1 cellular context compared by ENCODE assay signal in the genomic region with DNA sequence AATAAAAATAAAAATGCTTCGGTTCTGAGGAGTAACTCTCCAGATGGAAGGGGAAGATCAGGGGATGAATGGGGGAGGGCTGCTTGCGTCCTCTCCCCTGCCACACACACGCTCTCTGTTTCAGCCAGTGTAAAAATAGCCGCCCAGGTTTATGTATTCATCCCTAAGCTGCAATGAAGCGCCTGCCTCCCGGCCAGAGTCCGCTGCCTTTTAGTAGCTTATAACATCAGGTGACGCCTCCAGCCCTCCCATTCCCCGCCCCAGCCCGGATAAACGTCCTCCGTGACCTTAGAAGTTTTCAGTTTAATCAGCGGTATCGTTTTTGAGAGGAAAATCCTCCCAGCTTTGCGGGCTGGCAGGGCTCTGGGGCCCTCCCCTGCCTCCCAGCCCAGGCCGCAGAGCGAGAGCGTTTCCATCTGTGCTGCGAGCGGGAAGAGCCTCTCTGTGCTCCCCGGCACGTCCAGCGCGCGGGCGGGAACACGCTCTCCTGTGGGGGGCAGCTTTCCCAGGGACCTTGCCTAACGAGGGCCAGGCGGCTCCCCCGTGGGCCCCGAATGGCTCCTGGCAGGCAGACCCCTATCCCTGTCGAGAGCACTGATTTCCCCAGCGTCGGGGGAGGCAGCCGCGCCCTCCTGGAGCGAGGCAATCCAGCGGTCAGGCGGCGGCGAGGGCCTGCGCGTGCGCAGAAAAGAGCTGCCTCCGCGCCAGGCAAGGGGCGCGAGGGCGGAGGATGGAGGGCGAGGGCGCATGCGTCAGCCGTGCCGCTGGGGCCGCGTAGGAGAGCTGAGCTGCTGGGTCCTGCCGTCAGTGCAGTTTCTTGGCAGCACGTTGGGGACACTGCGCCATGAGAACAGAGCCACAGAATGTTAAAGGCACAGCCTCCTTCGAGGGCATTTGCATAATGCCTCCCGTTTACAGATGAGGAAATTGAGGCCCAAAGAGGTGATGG.
A peak's percentile ranks its signal among the peaks of the same experiment; 100 is the strongest.
TF ChIP-seq lines count a peak whose summit lies in the region.

No MANE protein-coding gene starts in this region.

TF ChIP-seq in K562, 482 proteins besides CTCF, POLR2A, EP300 and RAD21 (continued from another document and continues in another):
- TF ChIP-seq POU5F1 (IDR thresholded peaks at IDR 0.05; ENCODE audit: borderline replicate concordance, low read depth, low read length, partially characterized antibody) = peak; percentile 41
- TF ChIP-seq KDM1A (IDR thresholded peaks at IDR 0.05) = peak; percentile 96 to 98
- TF ChIP-seq, protein P1, sequence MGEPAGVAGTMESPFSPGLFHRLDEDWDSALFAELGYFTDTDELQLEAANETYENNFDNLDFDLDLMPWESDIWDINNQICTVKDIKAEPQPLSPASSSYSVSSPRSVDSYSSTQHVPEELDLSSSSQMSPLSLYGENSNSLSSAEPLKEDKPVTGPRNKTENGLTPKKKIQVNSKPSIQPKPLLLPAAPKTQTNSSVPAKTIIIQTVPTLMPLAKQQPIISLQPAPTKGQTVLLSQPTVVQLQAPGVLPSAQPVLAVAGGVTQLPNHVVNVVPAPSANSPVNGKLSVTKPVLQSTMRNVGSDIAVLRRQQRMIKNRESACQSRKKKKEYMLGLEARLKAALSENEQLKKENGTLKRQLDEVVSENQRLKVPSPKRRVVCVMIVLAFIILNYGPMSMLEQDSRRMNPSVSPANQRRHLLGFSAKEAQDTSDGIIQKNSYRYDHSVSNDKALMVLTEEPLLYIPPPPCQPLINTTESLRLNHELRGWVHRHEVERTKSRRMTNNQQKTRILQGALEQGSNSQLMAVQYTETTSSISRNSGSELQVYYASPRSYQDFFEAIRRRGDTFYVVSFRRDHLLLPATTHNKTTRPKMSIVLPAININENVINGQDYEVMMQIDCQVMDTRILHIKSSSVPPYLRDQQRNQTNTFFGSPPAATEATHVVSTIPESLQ (CRISPR knock-in tag; IDR thresholded peaks at IDR 0.05) = peak; percentile 94; the same call in 1 of the 2 replicates
- TF ChIP-seq RUNX1 (IDR thresholded peaks at IDR 0.05; ENCODE audit: low read depth) = no peak
- TF ChIP-seq, protein P2, sequence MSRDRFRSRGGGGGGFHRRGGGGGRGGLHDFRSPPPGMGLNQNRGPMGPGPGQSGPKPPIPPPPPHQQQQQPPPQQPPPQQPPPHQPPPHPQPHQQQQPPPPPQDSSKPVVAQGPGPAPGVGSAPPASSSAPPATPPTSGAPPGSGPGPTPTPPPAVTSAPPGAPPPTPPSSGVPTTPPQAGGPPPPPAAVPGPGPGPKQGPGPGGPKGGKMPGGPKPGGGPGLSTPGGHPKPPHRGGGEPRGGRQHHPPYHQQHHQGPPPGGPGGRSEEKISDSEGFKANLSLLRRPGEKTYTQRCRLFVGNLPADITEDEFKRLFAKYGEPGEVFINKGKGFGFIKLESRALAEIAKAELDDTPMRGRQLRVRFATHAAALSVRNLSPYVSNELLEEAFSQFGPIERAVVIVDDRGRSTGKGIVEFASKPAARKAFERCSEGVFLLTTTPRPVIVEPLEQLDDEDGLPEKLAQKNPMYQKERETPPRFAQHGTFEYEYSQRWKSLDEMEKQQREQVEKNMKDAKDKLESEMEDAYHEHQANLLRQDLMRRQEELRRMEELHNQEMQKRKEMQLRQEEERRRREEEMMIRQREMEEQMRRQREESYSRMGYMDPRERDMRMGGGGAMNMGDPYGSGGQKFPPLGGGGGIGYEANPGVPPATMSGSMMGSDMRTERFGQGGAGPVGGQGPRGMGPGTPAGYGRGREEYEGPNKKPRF (IDR thresholded peaks at IDR 0.05; ENCODE audit: low read depth, low read length) = no peak
- TF ChIP-seq, protein P3, sequence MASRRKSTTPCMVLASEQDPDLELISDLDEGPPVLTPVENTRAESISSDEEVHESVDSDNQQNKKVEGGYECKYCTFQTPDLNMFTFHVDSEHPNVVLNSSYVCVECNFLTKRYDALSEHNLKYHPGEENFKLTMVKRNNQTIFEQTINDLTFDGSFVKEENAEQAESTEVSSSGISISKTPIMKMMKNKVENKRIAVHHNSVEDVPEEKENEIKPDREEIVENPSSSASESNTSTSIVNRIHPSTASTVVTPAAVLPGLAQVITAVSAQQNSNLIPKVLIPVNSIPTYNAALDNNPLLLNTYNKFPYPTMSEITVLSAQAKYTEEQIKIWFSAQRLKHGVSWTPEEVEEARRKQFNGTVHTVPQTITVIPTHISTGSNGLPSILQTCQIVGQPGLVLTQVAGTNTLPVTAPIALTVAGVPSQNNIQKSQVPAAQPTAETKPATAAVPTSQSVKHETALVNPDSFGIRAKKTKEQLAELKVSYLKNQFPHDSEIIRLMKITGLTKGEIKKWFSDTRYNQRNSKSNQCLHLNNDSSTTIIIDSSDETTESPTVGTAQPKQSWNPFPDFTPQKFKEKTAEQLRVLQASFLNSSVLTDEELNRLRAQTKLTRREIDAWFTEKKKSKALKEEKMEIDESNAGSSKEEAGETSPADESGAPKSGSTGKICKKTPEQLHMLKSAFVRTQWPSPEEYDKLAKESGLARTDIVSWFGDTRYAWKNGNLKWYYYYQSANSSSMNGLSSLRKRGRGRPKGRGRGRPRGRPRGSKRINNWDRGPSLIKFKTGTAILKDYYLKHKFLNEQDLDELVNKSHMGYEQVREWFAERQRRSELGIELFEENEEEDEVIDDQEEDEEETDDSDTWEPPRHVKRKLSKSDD (conservative IDR thresholded peaks at IDR 0.05; ENCODE audit: low read length) = 0 out of 2 replicates have a peak, but pooled peaks have one; percentile 29
- TF ChIP-seq ZNF583 (CRISPR knock-in tag; IDR thresholded peaks at IDR 0.05) = 0 out of 2 replicates have a peak, but pooled peaks have one; percentile 61
- no peak for TF ChIP-seq SRSF1 (IDR thresholded peaks at IDR 0.05; ENCODE audit: low read depth, low read length)
- TF ChIP-seq, protein P4, sequence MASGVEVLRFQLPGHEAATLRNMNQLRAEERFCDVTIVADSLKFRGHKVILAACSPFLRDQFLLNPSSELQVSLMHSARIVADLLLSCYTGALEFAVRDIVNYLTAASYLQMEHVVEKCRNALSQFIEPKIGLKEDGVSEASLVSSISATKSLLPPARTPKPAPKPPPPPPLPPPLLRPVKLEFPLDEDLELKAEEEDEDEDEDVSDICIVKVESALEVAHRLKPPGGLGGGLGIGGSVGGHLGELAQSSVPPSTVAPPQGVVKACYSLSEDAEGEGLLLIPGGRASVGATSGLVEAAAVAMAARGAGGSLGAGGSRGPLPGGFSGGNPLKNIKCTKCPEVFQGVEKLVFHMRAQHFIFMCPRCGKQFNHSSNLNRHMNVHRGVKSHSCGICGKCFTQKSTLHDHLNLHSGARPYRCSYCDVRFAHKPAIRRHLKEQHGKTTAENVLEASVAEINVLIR (CRISPR knock-in tag; IDR thresholded peaks at IDR 0.05) = no peak
- no peak for TF ChIP-seq ZNF3 (CRISPR knock-in tag; IDR thresholded peaks at IDR 0.05)
- TF ChIP-seq SREBF2 (CRISPR knock-in tag; IDR thresholded peaks at IDR 0.05) = no peak
- TF ChIP-seq, protein P5, sequence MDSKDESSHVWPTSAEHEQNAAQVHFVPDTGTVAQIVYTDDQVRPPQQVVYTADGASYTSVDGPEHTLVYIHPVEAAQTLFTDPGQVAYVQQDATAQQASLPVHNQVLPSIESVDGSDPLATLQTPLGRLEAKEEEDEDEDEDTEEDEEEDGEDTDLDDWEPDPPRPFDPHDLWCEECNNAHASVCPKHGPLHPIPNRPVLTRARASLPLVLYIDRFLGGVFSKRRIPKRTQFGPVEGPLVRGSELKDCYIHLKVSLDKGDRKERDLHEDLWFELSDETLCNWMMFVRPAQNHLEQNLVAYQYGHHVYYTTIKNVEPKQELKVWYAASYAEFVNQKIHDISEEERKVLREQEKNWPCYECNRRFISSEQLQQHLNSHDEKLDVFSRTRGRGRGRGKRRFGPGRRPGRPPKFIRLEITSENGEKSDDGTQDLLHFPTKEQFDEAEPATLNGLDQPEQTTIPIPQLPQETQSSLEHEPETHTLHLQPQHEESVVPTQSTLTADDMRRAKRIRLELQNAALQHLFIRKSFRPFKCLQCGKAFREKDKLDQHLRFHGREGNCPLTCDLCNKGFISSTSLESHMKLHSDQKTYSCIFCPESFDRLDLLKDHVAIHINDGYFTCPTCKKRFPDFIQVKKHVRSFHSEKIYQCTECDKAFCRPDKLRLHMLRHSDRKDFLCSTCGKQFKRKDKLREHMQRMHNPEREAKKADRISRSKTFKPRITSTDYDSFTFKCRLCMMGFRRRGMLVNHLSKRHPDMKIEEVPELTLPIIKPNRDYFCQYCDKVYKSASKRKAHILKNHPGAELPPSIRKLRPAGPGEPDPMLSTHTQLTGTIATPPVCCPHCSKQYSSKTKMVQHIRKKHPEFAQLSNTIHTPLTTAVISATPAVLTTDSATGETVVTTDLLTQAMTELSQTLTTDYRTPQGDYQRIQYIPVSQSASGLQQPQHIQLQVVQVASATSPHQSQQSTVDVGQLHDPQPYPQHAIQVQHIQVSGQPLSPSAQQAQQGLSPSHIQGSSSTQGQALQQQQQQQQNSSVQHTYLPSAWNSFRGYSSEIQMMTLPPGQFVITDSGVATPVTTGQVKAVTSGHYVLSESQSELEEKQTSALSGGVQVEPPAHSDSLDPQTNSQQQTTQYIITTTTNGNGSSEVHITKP (IDR thresholded peaks at IDR 0.05; ENCODE audit: partially characterized antibody) = peak; percentile 65
- no peak for TF ChIP-seq ZNF134 (CRISPR knock-in tag; conservative IDR thresholded peaks at IDR 0.05)
- TF ChIP-seq, protein P6, sequence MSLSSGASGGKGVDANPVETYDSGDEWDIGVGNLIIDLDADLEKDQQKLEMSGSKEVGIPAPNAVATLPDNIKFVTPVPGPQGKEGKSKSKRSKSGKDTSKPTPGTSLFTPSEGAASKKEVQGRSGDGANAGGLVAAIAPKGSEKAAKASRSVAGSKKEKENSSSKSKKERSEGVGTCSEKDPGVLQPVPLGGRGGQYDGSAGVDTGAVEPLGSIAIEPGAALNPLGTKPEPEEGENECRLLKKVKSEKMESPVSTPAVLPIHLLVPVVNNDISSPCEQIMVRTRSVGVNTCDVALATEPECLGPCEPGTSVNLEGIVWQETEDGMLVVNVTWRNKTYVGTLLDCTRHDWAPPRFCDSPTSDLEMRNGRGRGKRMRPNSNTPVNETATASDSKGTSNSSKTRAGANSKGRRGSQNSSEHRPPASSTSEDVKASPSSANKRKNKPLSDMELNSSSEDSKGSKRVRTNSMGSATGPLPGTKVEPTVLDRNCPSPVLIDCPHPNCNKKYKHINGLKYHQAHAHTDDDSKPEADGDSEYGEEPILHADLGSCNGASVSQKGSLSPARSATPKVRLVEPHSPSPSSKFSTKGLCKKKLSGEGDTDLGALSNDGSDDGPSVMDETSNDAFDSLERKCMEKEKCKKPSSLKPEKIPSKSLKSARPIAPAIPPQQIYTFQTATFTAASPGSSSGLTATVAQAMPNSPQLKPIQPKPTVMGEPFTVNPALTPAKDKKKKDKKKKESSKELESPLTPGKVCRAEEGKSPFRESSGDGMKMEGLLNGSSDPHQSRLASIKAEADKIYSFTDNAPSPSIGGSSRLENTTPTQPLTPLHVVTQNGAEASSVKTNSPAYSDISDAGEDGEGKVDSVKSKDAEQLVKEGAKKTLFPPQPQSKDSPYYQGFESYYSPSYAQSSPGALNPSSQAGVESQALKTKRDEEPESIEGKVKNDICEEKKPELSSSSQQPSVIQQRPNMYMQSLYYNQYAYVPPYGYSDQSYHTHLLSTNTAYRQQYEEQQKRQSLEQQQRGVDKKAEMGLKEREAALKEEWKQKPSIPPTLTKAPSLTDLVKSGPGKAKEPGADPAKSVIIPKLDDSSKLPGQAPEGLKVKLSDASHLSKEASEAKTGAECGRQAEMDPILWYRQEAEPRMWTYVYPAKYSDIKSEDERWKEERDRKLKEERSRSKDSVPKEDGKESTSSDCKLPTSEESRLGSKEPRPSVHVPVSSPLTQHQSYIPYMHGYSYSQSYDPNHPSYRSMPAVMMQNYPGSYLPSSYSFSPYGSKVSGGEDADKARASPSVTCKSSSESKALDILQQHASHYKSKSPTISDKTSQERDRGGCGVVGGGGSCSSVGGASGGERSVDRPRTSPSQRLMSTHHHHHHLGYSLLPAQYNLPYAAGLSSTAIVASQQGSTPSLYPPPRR (CRISPR knock-in tag; IDR thresholded peaks at IDR 0.05; ENCODE audit: borderline replicate concordance) = no peak
- TF ChIP-seq, protein P7, sequence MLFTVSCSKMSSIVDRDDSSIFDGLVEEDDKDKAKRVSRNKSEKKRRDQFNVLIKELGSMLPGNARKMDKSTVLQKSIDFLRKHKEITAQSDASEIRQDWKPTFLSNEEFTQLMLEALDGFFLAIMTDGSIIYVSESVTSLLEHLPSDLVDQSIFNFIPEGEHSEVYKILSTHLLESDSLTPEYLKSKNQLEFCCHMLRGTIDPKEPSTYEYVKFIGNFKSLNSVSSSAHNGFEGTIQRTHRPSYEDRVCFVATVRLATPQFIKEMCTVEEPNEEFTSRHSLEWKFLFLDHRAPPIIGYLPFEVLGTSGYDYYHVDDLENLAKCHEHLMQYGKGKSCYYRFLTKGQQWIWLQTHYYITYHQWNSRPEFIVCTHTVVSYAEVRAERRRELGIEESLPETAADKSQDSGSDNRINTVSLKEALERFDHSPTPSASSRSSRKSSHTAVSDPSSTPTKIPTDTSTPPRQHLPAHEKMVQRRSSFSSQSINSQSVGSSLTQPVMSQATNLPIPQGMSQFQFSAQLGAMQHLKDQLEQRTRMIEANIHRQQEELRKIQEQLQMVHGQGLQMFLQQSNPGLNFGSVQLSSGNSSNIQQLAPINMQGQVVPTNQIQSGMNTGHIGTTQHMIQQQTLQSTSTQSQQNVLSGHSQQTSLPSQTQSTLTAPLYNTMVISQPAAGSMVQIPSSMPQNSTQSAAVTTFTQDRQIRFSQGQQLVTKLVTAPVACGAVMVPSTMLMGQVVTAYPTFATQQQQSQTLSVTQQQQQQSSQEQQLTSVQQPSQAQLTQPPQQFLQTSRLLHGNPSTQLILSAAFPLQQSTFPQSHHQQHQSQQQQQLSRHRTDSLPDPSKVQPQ (CRISPR knock-in tag; IDR thresholded peaks at IDR 0.05; ENCODE audit: borderline replicate concordance) = no peak
- peak; percentile 14 to 63; a peak in 3 of 4 replicates for TF ChIP-seq RCOR1 (IDR thresholded peaks at IDR 0.05; ENCODE audit: borderline replicate concordance in 1 of 2, low read depth in 2 of 2, low read length in 2 of 2)
- TF ChIP-seq POLR2G (IDR thresholded peaks at IDR 0.05; ENCODE audit: low read depth, low read length) = peak; percentile 89
- 0 out of 2 replicates have a peak, but pooled peaks have one; percentile 49 for TF ChIP-seq ZNF12 (CRISPR knock-in tag; IDR thresholded peaks at IDR 0.05)
- TF ChIP-seq SUPT5H (IDR thresholded peaks at IDR 0.05) = peak; percentile 74; the same call in 1 of the 2 replicates
- TF ChIP-seq NBN (IDR thresholded peaks at IDR 0.05; ENCODE audit: low read depth) = no peak
- TF ChIP-seq, protein P8, sequence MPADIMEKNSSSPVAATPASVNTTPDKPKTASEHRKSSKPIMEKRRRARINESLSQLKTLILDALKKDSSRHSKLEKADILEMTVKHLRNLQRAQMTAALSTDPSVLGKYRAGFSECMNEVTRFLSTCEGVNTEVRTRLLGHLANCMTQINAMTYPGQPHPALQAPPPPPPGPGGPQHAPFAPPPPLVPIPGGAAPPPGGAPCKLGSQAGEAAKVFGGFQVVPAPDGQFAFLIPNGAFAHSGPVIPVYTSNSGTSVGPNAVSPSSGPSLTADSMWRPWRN (IDR thresholded peaks at IDR 0.05; ENCODE audit: low read depth) = no peak
- TF ChIP-seq, protein P9, sequence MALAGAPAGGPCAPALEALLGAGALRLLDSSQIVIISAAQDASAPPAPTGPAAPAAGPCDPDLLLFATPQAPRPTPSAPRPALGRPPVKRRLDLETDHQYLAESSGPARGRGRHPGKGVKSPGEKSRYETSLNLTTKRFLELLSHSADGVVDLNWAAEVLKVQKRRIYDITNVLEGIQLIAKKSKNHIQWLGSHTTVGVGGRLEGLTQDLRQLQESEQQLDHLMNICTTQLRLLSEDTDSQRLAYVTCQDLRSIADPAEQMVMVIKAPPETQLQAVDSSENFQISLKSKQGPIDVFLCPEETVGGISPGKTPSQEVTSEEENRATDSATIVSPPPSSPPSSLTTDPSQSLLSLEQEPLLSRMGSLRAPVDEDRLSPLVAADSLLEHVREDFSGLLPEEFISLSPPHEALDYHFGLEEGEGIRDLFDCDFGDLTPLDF (CRISPR knock-in tag; IDR thresholded peaks at IDR 0.05) = peak; percentile 95
- TF ChIP-seq, protein P10, sequence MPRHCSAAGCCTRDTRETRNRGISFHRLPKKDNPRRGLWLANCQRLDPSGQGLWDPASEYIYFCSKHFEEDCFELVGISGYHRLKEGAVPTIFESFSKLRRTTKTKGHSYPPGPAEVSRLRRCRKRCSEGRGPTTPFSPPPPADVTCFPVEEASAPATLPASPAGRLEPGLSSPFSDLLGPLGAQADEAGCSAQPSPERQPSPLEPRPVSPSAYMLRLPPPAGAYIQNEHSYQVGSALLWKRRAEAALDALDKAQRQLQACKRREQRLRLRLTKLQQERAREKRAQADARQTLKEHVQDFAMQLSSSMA (CRISPR knock-in tag; IDR thresholded peaks at IDR 0.05) = peak; percentile 47; the same call in 1 of the 2 replicates
